ENCODE assay signal across 1 cellular context in the genomic region with DNA sequence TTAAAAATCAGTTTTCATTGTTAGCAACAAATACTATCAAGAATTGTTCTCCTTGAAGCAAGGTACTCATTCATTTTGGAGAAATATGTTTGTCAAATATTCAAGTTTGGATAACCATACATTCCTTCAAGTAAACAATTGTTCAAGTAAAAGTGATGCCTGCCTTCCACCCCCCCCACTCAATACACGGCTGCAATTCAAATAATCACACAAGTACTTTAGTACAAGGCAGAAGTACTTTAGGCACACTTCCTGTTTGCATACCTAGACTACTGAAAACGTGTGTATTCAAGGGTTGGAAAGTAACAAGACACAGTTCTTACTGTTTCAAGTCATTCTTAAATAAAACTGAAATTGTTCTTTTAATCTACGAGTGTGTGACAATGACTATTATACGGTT.
TF ChIP-seq lines count a peak whose summit lies in the region.

No MANE protein-coding gene starts in this region.

TF ChIP-seq in HepG2, 621 proteins besides CTCF, POLR2A, EP300 and RAD21 (continued from another document):
- TF ChIP-seq, protein P1, sequence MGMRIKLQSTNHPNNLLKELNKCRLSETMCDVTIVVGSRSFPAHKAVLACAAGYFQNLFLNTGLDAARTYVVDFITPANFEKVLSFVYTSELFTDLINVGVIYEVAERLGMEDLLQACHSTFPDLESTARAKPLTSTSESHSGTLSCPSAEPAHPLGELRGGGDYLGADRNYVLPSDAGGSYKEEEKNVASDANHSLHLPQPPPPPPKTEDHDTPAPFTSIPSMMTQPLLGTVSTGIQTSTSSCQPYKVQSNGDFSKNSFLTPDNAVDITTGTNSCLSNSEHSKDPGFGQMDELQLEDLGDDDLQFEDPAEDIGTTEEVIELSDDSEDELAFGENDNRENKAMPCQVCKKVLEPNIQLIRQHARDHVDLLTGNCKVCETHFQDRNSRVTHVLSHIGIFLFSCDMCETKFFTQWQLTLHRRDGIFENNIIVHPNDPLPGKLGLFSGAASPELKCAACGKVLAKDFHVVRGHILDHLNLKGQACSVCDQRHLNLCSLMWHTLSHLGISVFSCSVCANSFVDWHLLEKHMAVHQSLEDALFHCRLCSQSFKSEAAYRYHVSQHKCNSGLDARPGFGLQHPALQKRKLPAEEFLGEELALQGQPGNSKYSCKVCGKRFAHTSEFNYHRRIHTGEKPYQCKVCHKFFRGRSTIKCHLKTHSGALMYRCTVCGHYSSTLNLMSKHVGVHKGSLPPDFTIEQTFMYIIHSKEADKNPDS (CRISPR knock-in tag; IDR thresholded peaks at IDR 0.05): peak; percentile 95
